ENCODE assay signal across 8 cellular contexts in genomic region chr1:33295450-33296081, GRCh38. TPM values are rescaled to one million over a fixed set of nuclear protein-coding genes. Genes with fewer than 3 reads are reported as not detected.
A peak's percentile ranks its signal among the peaks of the same experiment; 100 is the strongest.
DNase-seq lines count a peak whose midpoint lies in the region; ATAC-seq, FAIRE-seq and TF ChIP-seq lines count a peak whose summit lies in the region.

No MANE protein-coding gene starts in this region.

- DNase-seq in ELF-1 (ENCODE audit: low read depth, low spot score) (peak; percentile 95), NCI-H2171 treated with DMSO at 0.1 percent for 48 hours (lab: John Stamatoyannopoulos, UW) (peak; percentile 69), bronchial epithelial cell (ENCODE audit: low read depth) (peak; percentile 65), kidney epithelial cell (ENCODE audit: low read depth) (peak; percentile 31)
- DNase-seq in activated CD4-positive, CD25-positive, alpha-beta regulatory T cell (lab: John Stamatoyannopoulos, UW) = peak; percentile 70 to 89 (median 78)
- DNase-seq in stimulated activated CD4-positive, alpha-beta T cell treated with anti-CD3 and anti-CD28 coated beads, Interleukin-2, amount 100 ng/mL, for 24 hours = peak; percentile 91

- H3K36me3 ChIP-seq in bronchial epithelial cell (ENCODE audit: control insufficient read depth, insufficient read depth, low read length) (peaks cover 4% of the 10 kb centered on the region), kidney epithelial cell (ENCODE audit: control insufficient read depth, insufficient read depth, low read length) (peaks cover 3% of the 10 kb centered on the region)

- H3K4me3 ChIP-seq in bronchial epithelial cell (ENCODE audit: low read depth, low read length) (no peak overlapping the region), kidney epithelial cell (ENCODE audit: low read depth, low read length) (no peak overlapping the region)

- no peaks in the 10 kb centered on the region for H3K27me3 ChIP-seq in bronchial epithelial cell (ENCODE audit: control insufficient read depth, insufficient read depth, low read length)
- no peaks in the 10 kb centered on the region for H3K27me3 ChIP-seq in kidney epithelial cell (ENCODE audit: control insufficient read depth, insufficient read depth, low read length)

- FAIRE-seq in bronchial epithelial cell (lab: Jason Lieb, UNC) = no peak

- peak; percentile 95 for TF ChIP-seq CTCF in bronchial epithelial cell (IDR thresholded peaks at IDR 0.05; ENCODE audit: insufficient read depth, low read length, severe bottlenecking)
- peak; percentile 97 for TF ChIP-seq CTCF in kidney epithelial cell (IDR thresholded peaks at IDR 0.05; ENCODE audit: insufficient read depth, low read length, poor library complexity, severe bottlenecking)

- peak; percentile 85 for ATAC-seq in HG02798 (IDR thresholded peaks at IDR 0.05; ENCODE audit: poor library complexity, unreplicated experiment)
- ATAC-seq in HG03039 (IDR thresholded peaks at IDR 0.05; ENCODE audit: unreplicated experiment) = no peak

RNA-seq across cellular contexts. Expression of gene A3GALT2, which starts 25.3 kb away (rescaled TPM):
- total RNA-seq in bronchial epithelial cell (not detected in 2 replicates), kidney epithelial cell (not detected in 2 replicates)

RNA-seq across cellular contexts. Expression of gene ZNF362, which starts 39.3 kb away (rescaled TPM):
- 0.51 and 1.1 TPM in 2 replicates for total RNA-seq in bronchial epithelial cell
- total RNA-seq in kidney epithelial cell = 20.7 and 26.0 TPM in 2 replicates

Comparison
In these comparisons a context has a peak if more than half of its experiments do, and no peak if none do; other contexts are left out.
1. DNase-seq: peak in every context shown above with its lines; median percentile 95 in ELF-1; 91 in stimulated activated CD4-positive, alpha-beta T cell treated with anti-CD3 and anti-CD28 coated beads, Interleukin-2, amount 100 ng/mL, for 24 hours; 78 in activated CD4-positive, CD25-positive, alpha-beta regulatory T cell; 69 in NCI-H2171 treated with DMSO at 0.1 percent for 48 hours; 65 in bronchial epithelial cell; 31 in kidney epithelial cell.
2. RNA of gene ZNF362, which starts 39.3 kb away (total RNA-seq): 20.7 to 26.0 TPM in kidney epithelial cell; 0.51 to 1.1 TPM in bronchial epithelial cell; every median in the first group is over 10 times any median in the second.